19 cellular contexts compared by ENCODE assay signal in genomic region chr19:47099576-47100050, GRCh38. TPM values are rescaled to one million over a fixed set of nuclear protein-coding genes. Genes with fewer than 3 reads are reported as not detected.
DNase-seq lines count a peak whose midpoint lies in the region; ATAC-seq, FAIRE-seq and TF ChIP-seq lines count a peak whose summit lies in the region.
"Had no signal": no experiment of that assay in that cellular context is flagged by ENCODE, and none has a peak within 500 bp of the region (broad histone marks: within the 10 kb centered on the region; RNA-seq: fewer than 3 reads in every experiment).

No MANE protein-coding gene starts in this region.

- no peak overlapping the region for H3K4me3 Mint-ChIP-seq in WTC11
- H3K4me3 Mint-ChIP-seq: activated CD4-positive, alpha-beta T cell treated with anti-CD3 and anti-CD28 coated beads, Interleukin-2, amount 10 ng/mL, durations not matched to agents 7 days and 5 days; IgD-negative memory B cell had no signal

- H3K9ac ChIP-seq in HepG2 (ENCODE audit: insufficient read depth, low read depth, low read length) = no peak overlapping the region

- H3K27me3 Mint-ChIP-seq in WTC11 (ENCODE audit: low read depth) = no peaks in the 10 kb centered on the region
- H3K27me3 Mint-ChIP-seq: activated CD4-positive, alpha-beta T cell treated with anti-CD3 and anti-CD28 coated beads, Interleukin-2, amount 10 ng/mL, durations not matched to agents 7 days and 5 days; CD4-positive, CD25-positive, alpha-beta regulatory T cell; IgD-negative memory B cell had no signal

- 93% methylated on average over 6 of the region's 6 CpGs for WGBS in HepG2 (ENCODE audit: low lambda C conversion rate)
- 95% methylated on average over 6 of the region's 6 CpGs for WGBS in right lobe of liver (ENCODE audit: insufficient coverage, low coverage, low lambda C conversion rate, missing lambda C conversion rate)
- 80 to 83% methylated on average over 6 of the region's 6 CpGs for WGBS in thyroid gland, 2 donors

- TF ChIP-seq CTCF in HepG2 (CRISPR knock-in tag; IDR thresholded peaks at IDR 0.05) = no peak
- TF ChIP-seq CTCF in right lobe of liver (IDR thresholded peaks at IDR 0.05) = no peak
- no peak for TF ChIP-seq CTCF in WTC11 (IDR thresholded peaks at IDR 0.05)
- TF ChIP-seq CTCF in lower lobe of right lung (IDR thresholded peaks at IDR 0.05) = no peak
- no peak for TF ChIP-seq CTCF in thyroid gland (IDR thresholded peaks at IDR 0.05)

- TF ChIP-seq RAD21 in HepG2 (CRISPR knock-in tag; IDR thresholded peaks at IDR 0.05) = no peak

- no peak overlapping the region for H2AFZ ChIP-seq in HepG2 (ENCODE audit: low read length)

- no peak for FAIRE-seq in HepG2 (lab: Jason Lieb, UNC)
- FAIRE-seq: TTC549 had no signal

- H3K9me3 Mint-ChIP-seq in WTC11 = no peaks in the 10 kb centered on the region
- H3K9me3 Mint-ChIP-seq: activated CD4-positive, alpha-beta T cell treated with anti-CD3 and anti-CD28 coated beads, Interleukin-2, amount 10 ng/mL, durations not matched to agents 7 days and 5 days; CD4-positive, CD25-positive, alpha-beta regulatory T cell; IgD-negative memory B cell had no signal

- ATAC-seq in HepG2 (no peak), right lobe of liver (no peak), WTC11 (peak; percentile 15; the same call in 1 of the 2 replicates), lower lobe of right lung (no peak), left colon (no peak)
- ATAC-seq: psoas muscle, SK-N-SH treated with all-trans-retinoic acid at 6 μM for 48 hours had no signal

- no peaks in the 10 kb centered on the region for H4K20me1 ChIP-seq in HepG2 (ENCODE audit: insufficient read depth, low read length)

- peaks cover 72% of the 10 kb centered on the region for H3K79me2 ChIP-seq in HepG2 (ENCODE audit: insufficient read depth, low read length)

- H3K4me1 ChIP-seq in HepG2 (ENCODE audit: insufficient read depth, low read length) (peaks cover 83% of the 10 kb centered on the region), right lobe of liver (peaks cover 0 to 28% (median 12%) of the 10 kb centered on the region in 4 donors), lower lobe of right lung (peaks cover 65% of the 10 kb centered on the region), thyroid gland (peaks cover 56 to 76% of the 10 kb centered on the region in 2 donors)

- H3K4me1 Mint-ChIP-seq in WTC11 = peaks cover 51% of the 10 kb centered on the region

- no peak for DNase-seq in HepG2 (ENCODE audit: low spot score)
- no peak for DNase-seq in right lobe of liver
- no peak for DNase-seq in WTC11 (ENCODE audit: low spot score)
- no peak for DNase-seq in lower lobe of right lung
- no peak for DNase-seq in thyroid gland
- DNase-seq in SKM-1 treated with dmso at 0.1 percent for 144 hours (lab: John Stamatoyannopoulos, UW; ENCODE audit: unreplicated experiment) = no peak
- no peak for DNase-seq in left colon
- no peak for DNase-seq in NCI-H524 (lab: John Stamatoyannopoulos, UW)
- DNase-seq: ACHN; activated CD4-positive, alpha-beta T cell treated with anti-CD3 and anti-CD28 coated beads, Interleukin-2, amount 10 ng/mL, durations not matched to agents 7 days and 5 days; CD4-positive, CD25-positive, alpha-beta regulatory T cell; central memory CD4-positive, alpha-beta T cell; NCI-H446 had no signal

- in situ Hi-C loops in HepG2 (cut with HindIII; ENCODE audit: extremely low pct_ligation_motif_present, low pct_unique_long_range_greater_than_20kb) = no loop called here

- H3K9me3 ChIP-seq in HepG2 (ENCODE audit: low read length) = no peaks in the 10 kb centered on the region
- no peaks in the 10 kb centered on the region for H3K9me3 ChIP-seq in right lobe of liver
- no peaks in the 10 kb centered on the region for H3K9me3 ChIP-seq in lower lobe of right lung
- H3K9me3 ChIP-seq in thyroid gland = no peaks in the 10 kb centered on the region
- H3K9me3 ChIP-seq: psoas muscle, suprapubic skin had no signal

- no peaks in the 10 kb centered on the region for H3K27me3 ChIP-seq in HepG2 (ENCODE audit: control insufficient read depth in 1 of 2, insufficient read depth in 2 of 2, low read length in 2 of 2)
- no peaks in the 10 kb centered on the region for H3K27me3 ChIP-seq in right lobe of liver
- no peaks in the 10 kb centered on the region for H3K27me3 ChIP-seq in lower lobe of right lung (ENCODE audit: low read depth)
- no peaks in the 10 kb centered on the region for H3K27me3 ChIP-seq in thyroid gland
- H3K27me3 ChIP-seq: suprapubic skin had no signal

- H3K36me3 ChIP-seq in HepG2 (replicated peaks in 1 of 2; ENCODE audit: control insufficient read depth in 1 of 2, insufficient read depth in 2 of 2, low read length in 2 of 2) = peaks cover 0 to 6% of the 10 kb centered on the region in 2 experiments; a peak in 3 of 5 replicates
- no peaks in the 10 kb centered on the region for H3K36me3 ChIP-seq in right lobe of liver
- no peaks in the 10 kb centered on the region for H3K36me3 ChIP-seq in lower lobe of right lung
- H3K36me3 ChIP-seq in thyroid gland = no peaks in the 10 kb centered on the region
- H3K36me3 ChIP-seq: suprapubic skin had no signal

- TF ChIP-seq POLR2A in HepG2 (IDR thresholded peaks at IDR 0.05; ENCODE audit: insufficient read depth in 1 of 2, low read depth in 2 of 2, low read length in 2 of 2) (no peak), right lobe of liver (IDR thresholded peaks at IDR 0.05) (no peak), thyroid gland (IDR thresholded peaks at IDR 0.05) (no peak)

- TF ChIP-seq EP300 in HepG2 (IDR thresholded peaks at IDR 0.05; ENCODE audit: low read depth in 2 of 2, low read length in 2 of 2) (no peak), HepG2 (CRISPR knock-in tag; IDR thresholded peaks at IDR 0.05; ENCODE audit: borderline replicate concordance) (no peak)

- no peak overlapping the region for H3K4me2 ChIP-seq in HepG2 (ENCODE audit: low read depth, low read length)

- CTCF ChIA-PET in HepG2 (lab: Yijun Ruan, JAX; ENCODE audit: low intra/inter-chr PET ratio, low total read pairs) = no interaction called here
- CTCF ChIA-PET in WTC11 (lab: Charles Lee) = interaction anchor here (0.7 to 2.4 kb wide), 8 partner anchors 14 to 1407 kb away, joined by 3 to 15 read pairs (median 4); partner anchors contain the start of genes QPCTL, SLC1A5 and ZC3H4

- H3K27ac Mint-ChIP-seq in WTC11 = peak overlapping the region; percentile 67
- H3K27ac Mint-ChIP-seq: IgD-negative memory B cell had no signal

- no TSS peak for BruUV-seq in HepG2 (replicated peaks; lab: Mats Ljungman, UMichigan)

- H3K27ac ChIP-seq in HepG2 (ENCODE audit: extremely low read length, insufficient read depth, low read length) = peak overlapping the region; percentile 33
- H3K27ac ChIP-seq in right lobe of liver = no peak overlapping the region
- H3K27ac ChIP-seq in lower lobe of right lung = peak overlapping the region; percentile 1
- H3K27ac ChIP-seq in thyroid gland = peak overlapping the region in 2 of 3 donors; percentile 6 to 45
- H3K27ac ChIP-seq: psoas muscle had no signal

- H3K4me3 ChIP-seq in HepG2 (replicated peaks in 1 of 3; ENCODE audit: insufficient read depth in 1 of 3, low read depth in 2 of 3, low read length in 3 of 3) (no peak overlapping the region), right lobe of liver (no peak overlapping the region), lower lobe of right lung (no peak overlapping the region), thyroid gland (replicated peaks in 1 of 3) (no peak overlapping the region)
- H3K4me3 ChIP-seq: lung, psoas muscle, suprapubic skin had no signal

- H3K36me3 Mint-ChIP-seq in WTC11 = peaks cover 3% of the 10 kb centered on the region

- intact Hi-C loops in HepG2 (cut with micrococcal nuclease; ENCODE audit: unreplicated experiment) = no loop called here
- intact Hi-C loops in right lobe of liver (cut with DNase I) = no loop called here
- intact Hi-C loops in lower lobe of right lung (cut with DNase I) = no loop called here
- intact Hi-C loops in thyroid gland (cut with DNase I) = no loop called here
- intact Hi-C loops in left colon (cut with DNase I, micrococcal nuclease) = no loop called here

- POLR2A ChIA-PET in HepG2 (lab: Yijun Ruan, JAX) (interaction anchor here (1.0 to 11.1 kb wide), 3 partner anchors 11 to 249 kb away, joined by 3 to 456 read pairs (median 4); partner anchors contain the start of genes AP2S1 and ZC3H4), WTC11 (lab: Charles Lee) (interaction anchor here (0.6 to 1.4 kb wide), 3 partner anchors 13 to 19 kb away, joined by 3 to 10 read pairs (median 4); partner anchors contain the start of gene ZC3H4)

RNA-seq across cellular contexts. Expression of gene ZC3H4, which starts 14.0 kb away (rescaled TPM):
- total RNA-seq in HepG2 (2016; rRNA removed; fragmentation: Illumina TruSeq; extraction: Trizol) (10.7 and 11.2 TPM in 2 replicates), right lobe of liver (10 to 100 TPM in 4 of 6 experiments, 1 to 10 TPM in 2; 8.3 to 19.1 (median 15.1) TPM), WTC11 (2021) (67.2 to 75.5 TPM (median 73.2 TPM) in 3 replicates), lower lobe of right lung (49.3 TPM), thyroid gland (10 to 100 TPM; 19.1 to 36.7 (median 31.3) TPM), left colon (10 to 100 TPM; 45.8 to 47.0 TPM)
- total RNA-seq in HepG2 (2016; cell fraction: cytosol; rRNA removed; fragmentation: Illumina TruSeq; extraction: Trizol; ENCODE audit: low read depth) = 1.5 and 1.6 TPM in 2 replicates
- total RNA-seq in HepG2 (2016; cell fraction: insoluble cytoplasmic fraction; rRNA removed; fragmentation: Illumina TruSeq; extraction: Trizol) = 9.3 and 12.3 TPM in 2 replicates
- 5.3 and 5.7 TPM in 2 replicates for total RNA-seq in HepG2 (2016; cell fraction: membrane; rRNA removed; fragmentation: Illumina TruSeq; extraction: Trizol)
- 13.6 and 15.3 TPM in 2 replicates for total RNA-seq in HepG2 (2016; cell fraction: nucleus; rRNA removed; fragmentation: Illumina TruSeq; extraction: Trizol)
- 1.8 and 2.7 TPM in 2 replicates for polyA plus RNA-seq in HepG2 (2011; rRNA removed)
- polyA plus RNA-seq in HepG2 (2011; cell fraction: cytosol; rRNA removed) = 1.0 and 1.3 TPM in 2 replicates
- polyA plus RNA-seq in HepG2 (2011; cell fraction: nucleus; rRNA removed) = 6.8 and 8.8 TPM in 2 replicates
- 9.4 and 14.6 TPM in 2 replicates for polyA plus RNA-seq in HepG2 (2012)
- polyA plus RNA-seq in HepG2 (2016; cell fraction: cytosol; fragmentation: Illumina TruSeq; extraction: Trizol; ENCODE audit: low read depth) = 0.51 and 0.61 TPM in 2 replicates
- 9.8 and 11.1 TPM in 2 replicates for polyA plus RNA-seq in HepG2 (2016; cell fraction: insoluble cytoplasmic fraction; fragmentation: Illumina TruSeq; extraction: Trizol; ENCODE audit: low read depth)
- 1.3 and 1.9 TPM in 2 replicates for polyA plus RNA-seq in HepG2 (2016; cell fraction: membrane; fragmentation: Illumina TruSeq; extraction: Trizol; ENCODE audit: low read depth)
- polyA plus RNA-seq in HepG2 (2016; cell fraction: nucleus; fragmentation: Illumina TruSeq; extraction: Trizol; ENCODE audit: insufficient read depth, low read depth) = 27.0 and 29.7 TPM in 2 replicates
- 7.1 and 12.2 TPM in 2 replicates for polyA minus RNA-seq in HepG2 (2011; rRNA and poly(A)+ RNA removed; ENCODE audit: low replicate concordance)
- polyA minus RNA-seq in HepG2 (2011; cell fraction: cytosol; rRNA and poly(A)+ RNA removed) = 4.8 and 6.7 TPM in 2 replicates
- 7.2 and 8.1 TPM in 2 replicates for polyA minus RNA-seq in HepG2 (2011; cell fraction: nucleus; rRNA and poly(A)+ RNA removed)

RNA-seq across cellular contexts. Expression of gene SAE1, which starts 31.0 kb away (rescaled TPM):
- 197 and 250 TPM in 2 replicates for total RNA-seq in HepG2 (2016; rRNA removed; fragmentation: Illumina TruSeq; extraction: Trizol)
- 27.4 and 28.3 TPM in 2 replicates for total RNA-seq in HepG2 (2016; cell fraction: cytosol; rRNA removed; fragmentation: Illumina TruSeq; extraction: Trizol; ENCODE audit: low read depth)
- total RNA-seq in HepG2 (2016; cell fraction: insoluble cytoplasmic fraction; rRNA removed; fragmentation: Illumina TruSeq; extraction: Trizol) = 203 and 249 TPM in 2 replicates
- total RNA-seq in HepG2 (2016; cell fraction: membrane; rRNA removed; fragmentation: Illumina TruSeq; extraction: Trizol) = 68.8 and 71.8 TPM in 2 replicates
- 79.5 and 90.1 TPM in 2 replicates for total RNA-seq in HepG2 (2016; cell fraction: nucleus; rRNA removed; fragmentation: Illumina TruSeq; extraction: Trizol)
- 73.2 and 87.6 TPM in 2 replicates for polyA plus RNA-seq in HepG2 (2011; rRNA removed)
- 88.2 and 89.6 TPM in 2 replicates for polyA plus RNA-seq in HepG2 (2011; cell fraction: cytosol; rRNA removed)
- 26.8 and 31.7 TPM in 2 replicates for polyA plus RNA-seq in HepG2 (2011; cell fraction: nucleus; rRNA removed)
- polyA plus RNA-seq in HepG2 (2012) = 92.3 and 105 TPM in 2 replicates
- polyA plus RNA-seq in HepG2 (2016; cell fraction: cytosol; fragmentation: Illumina TruSeq; extraction: Trizol; ENCODE audit: low read depth) = 24.4 and 24.9 TPM in 2 replicates
- 266 and 269 TPM in 2 replicates for polyA plus RNA-seq in HepG2 (2016; cell fraction: insoluble cytoplasmic fraction; fragmentation: Illumina TruSeq; extraction: Trizol; ENCODE audit: low read depth)
- polyA plus RNA-seq in HepG2 (2016; cell fraction: membrane; fragmentation: Illumina TruSeq; extraction: Trizol; ENCODE audit: low read depth) = 52.5 and 52.7 TPM in 2 replicates
- polyA plus RNA-seq in HepG2 (2016; cell fraction: nucleus; fragmentation: Illumina TruSeq; extraction: Trizol; ENCODE audit: insufficient read depth, low read depth) = 107 and 114 TPM in 2 replicates
- 68.8 and 79.3 TPM in 2 replicates for polyA minus RNA-seq in HepG2 (2011; rRNA and poly(A)+ RNA removed; ENCODE audit: low replicate concordance)
- polyA minus RNA-seq in HepG2 (2011; cell fraction: cytosol; rRNA and poly(A)+ RNA removed) = 36.7 and 40.2 TPM in 2 replicates
- 15.1 and 20.1 TPM in 2 replicates for polyA minus RNA-seq in HepG2 (2011; cell fraction: nucleus; rRNA and poly(A)+ RNA removed)
- 10 to 100 TPM; 18.8 to 33.2 (median 26.7) TPM for total RNA-seq in right lobe of liver
- 215 to 224 TPM (median 221 TPM) in 3 replicates for total RNA-seq in WTC11 (2021)
- total RNA-seq in lower lobe of right lung = 49.9 TPM
- total RNA-seq in thyroid gland = 100 to 1,000 TPM in 3 of 4 donors, 10 to 100 TPM in 1; 79.5 to 119 (median 103) TPM
- total RNA-seq in left colon = 10 to 100 TPM; 58.4 to 60.7 TPM

RNA-seq across cellular contexts. Expression of gene TMEM160, which starts 51.2 kb away (rescaled TPM):
- total RNA-seq in HepG2 (2016; rRNA removed; fragmentation: Illumina TruSeq; extraction: Trizol) = 18.0 and 26.7 TPM in 2 replicates
- total RNA-seq in HepG2 (2016; cell fraction: cytosol; rRNA removed; fragmentation: Illumina TruSeq; extraction: Trizol; ENCODE audit: low read depth) = 44.8 and 45.5 TPM in 2 replicates
- total RNA-seq in HepG2 (2016; cell fraction: insoluble cytoplasmic fraction; rRNA removed; fragmentation: Illumina TruSeq; extraction: Trizol) = 18.4 and 20.4 TPM in 2 replicates
- 36.3 and 50.1 TPM in 2 replicates for total RNA-seq in HepG2 (2016; cell fraction: membrane; rRNA removed; fragmentation: Illumina TruSeq; extraction: Trizol)
- total RNA-seq in HepG2 (2016; cell fraction: nucleus; rRNA removed; fragmentation: Illumina TruSeq; extraction: Trizol) = 6.1 and 8.2 TPM in 2 replicates
- 5.2 and 7.0 TPM in 2 replicates for polyA plus RNA-seq in HepG2 (2011; rRNA removed)
- polyA plus RNA-seq in HepG2 (2011; cell fraction: cytosol; rRNA removed) = 9.2 and 27.5 TPM in 2 replicates
- 8.8 and 9.4 TPM in 2 replicates for polyA plus RNA-seq in HepG2 (2011; cell fraction: nucleus; rRNA removed)
- 2.5 and 4.4 TPM in 2 replicates for polyA plus RNA-seq in HepG2 (2012)
- 46.7 and 50.4 TPM in 2 replicates for polyA plus RNA-seq in HepG2 (2016; cell fraction: cytosol; fragmentation: Illumina TruSeq; extraction: Trizol; ENCODE audit: low read depth)
- 13.9 and 21.8 TPM in 2 replicates for polyA plus RNA-seq in HepG2 (2016; cell fraction: insoluble cytoplasmic fraction; fragmentation: Illumina TruSeq; extraction: Trizol; ENCODE audit: low read depth)
- polyA plus RNA-seq in HepG2 (2016; cell fraction: membrane; fragmentation: Illumina TruSeq; extraction: Trizol; ENCODE audit: low read depth) = 29.2 and 30.8 TPM in 2 replicates
- 13.4 and 18.2 TPM in 2 replicates for polyA plus RNA-seq in HepG2 (2016; cell fraction: nucleus; fragmentation: Illumina TruSeq; extraction: Trizol; ENCODE audit: insufficient read depth, low read depth)
- 9.5 and 9.9 TPM in 2 replicates for polyA minus RNA-seq in HepG2 (2011; rRNA and poly(A)+ RNA removed; ENCODE audit: low replicate concordance)
- 3.5 and 4.8 TPM in 2 replicates for polyA minus RNA-seq in HepG2 (2011; cell fraction: cytosol; rRNA and poly(A)+ RNA removed)
- 1.1 and 2.2 TPM in 2 replicates for polyA minus RNA-seq in HepG2 (2011; cell fraction: nucleus; rRNA and poly(A)+ RNA removed)
- total RNA-seq in right lobe of liver = 10 to 100 TPM; 12.3 to 37.0 (median 17.2) TPM
- 86.2 to 90.3 TPM (median 87.8 TPM) in 3 replicates for total RNA-seq in WTC11 (2021)
- total RNA-seq in lower lobe of right lung = 29.5 TPM
- 100 to 1,000 TPM in 1 of 4 donors, 10 to 100 TPM in 3; 45.1 to 100 (median 67.2) TPM for total RNA-seq in thyroid gland
- total RNA-seq in left colon = 10 to 100 TPM; 27.6 to 33.1 TPM

Comparison
In these comparisons a context has a peak if more than half of its experiments do, and no peak if none do; other contexts are left out.
1. H3K27ac ChIP-seq: peak in HepG2 (single experiment), lower lobe of right lung (single experiment) and thyroid gland (2 of 3); none in right lobe of liver (0 of 3).